Comparison of ENCODE assay signal across 21 cellular contexts in the genomic region with DNA sequence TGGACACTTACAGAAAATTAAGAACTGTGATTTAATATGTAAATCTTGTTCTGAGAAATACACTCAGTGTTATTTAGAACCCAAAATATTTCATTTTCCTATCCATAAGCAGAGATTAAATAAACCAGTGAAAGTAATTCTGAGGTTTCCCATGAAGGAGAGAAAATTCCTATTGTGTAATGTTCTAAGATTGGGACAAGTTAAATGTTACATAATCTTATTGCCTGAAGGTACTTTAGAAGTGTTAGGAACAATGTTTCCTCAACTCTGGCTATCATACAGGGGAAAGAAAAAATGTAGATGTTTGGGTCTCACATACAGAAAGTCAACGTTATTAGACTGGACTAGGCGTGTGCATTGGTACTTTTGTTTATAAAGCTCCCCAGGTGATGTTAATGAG.
DNase-seq lines count a peak whose midpoint lies in the region; ATAC-seq and TF ChIP-seq lines count a peak whose summit lies in the region.
"Had no signal": no experiment of that assay in that cellular context is flagged by ENCODE, and none has a peak within 500 bp of the region (broad histone marks: within the 10 kb centered on the region; RNA-seq: fewer than 3 reads in every experiment).

No MANE protein-coding gene starts in this region.

- no peaks in the 10 kb centered on the region for H3K27me3 ChIP-seq in mammary epithelial cell (ENCODE audit: insufficient read depth, low read length)
- H3K27me3 ChIP-seq: BE2C, BLaER1 had no signal

- no peak overlapping the region for H3K4me3 Mint-ChIP-seq in activated CD4-positive, alpha-beta memory T cell treated with anti-CD3 and anti-CD28 coated beads for 36 hours
- H3K4me3 Mint-ChIP-seq: CD14-positive monocyte; CD4-positive, alpha-beta memory T cell; CD4-positive, CD25-positive, alpha-beta regulatory T cell; CD8-positive, alpha-beta memory T cell had no signal

- in situ Hi-C loops in mammary epithelial cell (cut with MboI; ENCODE audit: low sequenced_read_pairs in 2 of 2): no loop called here

- no peak overlapping the region for H3K9ac ChIP-seq in mammary epithelial cell (ENCODE audit: insufficient read depth, low read length)
- H3K9ac ChIP-seq: BLaER1 had no signal

- TF ChIP-seq CTCF in mammary epithelial cell (conservative IDR thresholded peaks at IDR 0.05 in 1 of 2, IDR thresholded peaks at IDR 0.05 in 1 of 2; ENCODE audit: extremely low read depth in 1 of 2, insufficient read depth in 1 of 2, low read depth in 1 of 2, low read length in 2 of 2) (no peak), epithelial cell of esophagus (IDR thresholded peaks at IDR 0.05; ENCODE audit: insufficient read depth, low read depth, low read length, missing control alignments) (no peak)

- BruUV-seq in mammary epithelial cell (replicated peaks; lab: Mats Ljungman, UMichigan): no TSS peak

- H3K27me3 Mint-ChIP-seq in activated CD4-positive, alpha-beta memory T cell treated with anti-CD3 and anti-CD28 coated beads for 36 hours: no peaks in the 10 kb centered on the region
- H3K27me3 Mint-ChIP-seq: CD4-positive, alpha-beta memory T cell; CD4-positive, CD25-positive, alpha-beta regulatory T cell; CD8-positive, alpha-beta memory T cell had no signal

- CTCF ChIA-PET in mammary epithelial cell (lab: Charles Lee; ENCODE audit: low non-redundant PET): no interaction called here
- CTCF ChIA-PET in activated CD4-positive, alpha-beta memory T cell treated with anti-CD3 and anti-CD28 coated beads for 36 hours (lab: Charles Lee): no interaction called here

- dilution Hi-C loops in mammary epithelial cell (cut with HindIII; ENCODE audit: low sequenced_read_pairs): no loop called here

- intact Hi-C loops in mammary epithelial cell (cut with micrococcal nuclease): no loop called here
- intact Hi-C loops in activated CD4-positive, alpha-beta memory T cell treated with anti-CD3 and anti-CD28 coated beads for 36 hours (cut with micrococcal nuclease): no loop called here

- no peak for ATAC-seq in HG03280 (IDR thresholded peaks at IDR 0.05; ENCODE audit: unreplicated experiment)
- ATAC-seq: GM12878 had no signal

- no peak overlapping the region for H3K4me2 ChIP-seq in mammary epithelial cell (ENCODE audit: insufficient read depth, low read depth, low read length)
- H3K4me2 ChIP-seq: BLaER1 had no signal

- H3K4me1 ChIP-seq in mammary epithelial cell (ENCODE audit: insufficient read depth, low read length): no peaks in the 10 kb centered on the region
- H3K4me1 ChIP-seq: BE2C, BLaER1 had no signal

- DNase-seq in NCI-H226 (peak; percentile 52), mammary epithelial cell (peak; percentile 21), epithelial cell of esophagus (ENCODE audit: low read depth) (peak; percentile 8)
- no peak for DNase-seq in activated CD4-positive, alpha-beta memory T cell treated with anti-CD3 and anti-CD28 coated beads for 36 hours
- DNase-seq: 8988T; ACHN; BE2C; C1 segment of cervical spinal cord; CD4-positive, alpha-beta memory T cell; CD4-positive, CD25-positive, alpha-beta regulatory T cell; CD8-positive, alpha-beta memory T cell; DMS 273 treated with DMSO at 0.1 percent for 48 hours; DMS53; DMS79; DND-41; EL; GDM1 had no signal

- H3K4me3 ChIP-seq in mammary epithelial cell (replicated peaks in 1 of 3; ENCODE audit: insufficient read depth in 1 of 3, low read depth in 2 of 3, low read length in 3 of 3): no peak overlapping the region
- no peak overlapping the region for H3K4me3 ChIP-seq in epithelial cell of esophagus (ENCODE audit: low read length)
- H3K4me3 ChIP-seq: BLaER1, GM12878 had no signal

- no peak overlapping the region for H3K27ac Mint-ChIP-seq in activated CD4-positive, alpha-beta memory T cell treated with anti-CD3 and anti-CD28 coated beads for 36 hours
- H3K27ac Mint-ChIP-seq: CD14-positive monocyte; CD4-positive, alpha-beta memory T cell; CD4-positive, CD25-positive, alpha-beta regulatory T cell; CD8-positive, alpha-beta memory T cell had no signal

- no peaks in the 10 kb centered on the region for H3K36me3 Mint-ChIP-seq in activated CD4-positive, alpha-beta memory T cell treated with anti-CD3 and anti-CD28 coated beads for 36 hours
- H3K36me3 Mint-ChIP-seq: CD14-positive monocyte; CD4-positive, alpha-beta memory T cell; CD4-positive, CD25-positive, alpha-beta regulatory T cell; CD8-positive, alpha-beta memory T cell had no signal

- H3K9me3 Mint-ChIP-seq in activated CD4-positive, alpha-beta memory T cell treated with anti-CD3 and anti-CD28 coated beads for 36 hours: peaks cover 3% of the 10 kb centered on the region

- H3K9me3 ChIP-seq in mammary epithelial cell (replicated peaks; ENCODE audit: insufficient read depth, low read length): no peaks in the 10 kb centered on the region
- H3K9me3 ChIP-seq: BE2C, BLaER1 had no signal

- no peaks in the 10 kb centered on the region for H4K20me1 ChIP-seq in mammary epithelial cell (ENCODE audit: insufficient read depth, low read length)
- H4K20me1 ChIP-seq: BLaER1 had no signal

- H3K36me3 ChIP-seq in mammary epithelial cell (ENCODE audit: insufficient read depth, low read length): no peaks in the 10 kb centered on the region
- H3K36me3 ChIP-seq: BE2C, BLaER1 had no signal

- no peak overlapping the region for H2AFZ ChIP-seq in mammary epithelial cell (ENCODE audit: low read depth, low read length)

- POLR2A ChIA-PET in activated CD4-positive, alpha-beta memory T cell treated with anti-CD3 and anti-CD28 coated beads for 36 hours (lab: Charles Lee): no interaction called here

- no peaks in the 10 kb centered on the region for H3K79me2 ChIP-seq in mammary epithelial cell (ENCODE audit: insufficient read depth, low read length)

- no peaks in the 10 kb centered on the region for H3K4me1 Mint-ChIP-seq in activated CD4-positive, alpha-beta memory T cell treated with anti-CD3 and anti-CD28 coated beads for 36 hours (ENCODE audit: low read depth)
- H3K4me1 Mint-ChIP-seq: CD14-positive monocyte; CD4-positive, alpha-beta memory T cell; CD4-positive, CD25-positive, alpha-beta regulatory T cell; CD8-positive, alpha-beta memory T cell had no signal

- no peak overlapping the region for H3K27ac ChIP-seq in mammary epithelial cell (ENCODE audit: insufficient read depth, low read depth, low read length)
- H3K27ac ChIP-seq: BLaER1 had no signal

- 19% methylated on average over 2 of the region's 2 CpGs for WGBS in mammary epithelial cell (ENCODE audit: low coverage, missing lambda C conversion rate)
